Comparison of ENCODE assay signal across 20 cellular contexts in genomic region chr10:21757601-21757901, GRCh38.
DNase-seq lines count a peak whose midpoint lies in the region; ATAC-seq and TF ChIP-seq lines count a peak whose summit lies in the region.
"Had no signal": no experiment of that assay in that cellular context is flagged by ENCODE, and none has a peak within 500 bp of the region (broad histone marks: within the 10 kb centered on the region; RNA-seq: fewer than 3 reads in every experiment).

No MANE protein-coding gene starts in this region.

- no peak overlapping the region for H2BK5ac ChIP-seq in mesenchymal stem cell (ENCODE audit: low read depth, low read length, poor library complexity, severe bottlenecking)

- H3K4me1 ChIP-seq in cardiac muscle cell (ENCODE audit: low read depth) (peaks cover 20% of the 10 kb centered on the region), mesenchymal stem cell (ENCODE audit: control insufficient read depth, insufficient read depth, low read depth, low read length) (peaks cover 20% of the 10 kb centered on the region), urinary bladder (ENCODE audit: insufficient read depth) (no peaks in the 10 kb centered on the region)
- H3K4me1 ChIP-seq: uterus had no signal

- H2BK120ac ChIP-seq in mesenchymal stem cell (ENCODE audit: low read depth, low read length) = no peak overlapping the region

- H3K36me3 ChIP-seq in cardiac muscle cell = no peaks in the 10 kb centered on the region
- H3K36me3 ChIP-seq in mesenchymal stem cell (ENCODE audit: control insufficient read depth in 1 of 2, insufficient read depth in 2 of 2, low read depth in 1 of 2, low read length in 2 of 2) = peaks cover 7 to 22% of the 10 kb centered on the region in 2 experiments
- H3K36me3 ChIP-seq in urinary bladder (ENCODE audit: insufficient read depth) = no peaks in the 10 kb centered on the region
- H3K36me3 ChIP-seq: brain microvascular endothelial cell, uterus had no signal

- no peak for TF ChIP-seq CTCF in cardiac muscle cell (IDR thresholded peaks at IDR 0.05; ENCODE audit: low read depth, low read length)
- no peak for TF ChIP-seq CTCF in lower leg skin (IDR thresholded peaks at IDR 0.05)

- H3K27ac ChIP-seq in cardiac muscle cell (peak overlapping the region; percentile 26), mesenchymal stem cell (ENCODE audit: low read length, poor library complexity, severe bottlenecking) (no peak overlapping the region), urinary bladder (ENCODE audit: low read depth) (peak overlapping the region; percentile 24)
- H3K27ac ChIP-seq: brain microvascular endothelial cell, uterus had no signal

- peak overlapping the region; percentile 36 for H3K9ac ChIP-seq in mesenchymal stem cell (ENCODE audit: low read length)

- DNase-seq in Right ventricle myocardium inferior (ENCODE audit: missing footprints) (no peak), cardiac septum (ENCODE audit: low spot score) (no peak), cardiac muscle cell (ENCODE audit: low read depth in 1 of 2, low spot score in 1 of 2) (peak; percentile 17 to 45), mesenchymal stem cell (peak; percentile 60), RPMI8226 (no peak), lower leg skin (ENCODE audit: low spot score in 2 of 2) (no peak)
- DNase-seq: activated CD4-positive, alpha-beta T cell treated with anti-CD3 and anti-CD28 coated beads, Interleukin-2, amount 50 U/mL, for 1 hour; activated CD8-positive, alpha-beta memory T cell treated with anti-CD3 and anti-CD28 coated beads, Interleukin-2, amount 50 U/mL, for 4 hours; brain microvascular endothelial cell; cortex of kidney; hippocampal formation; kidney glomerular epithelial cell; mucosa of descending colon; NCI-H1694; NCI-H2227 treated with DMSO at 0.1 percent for 48 hours; NCI-H774; SHP77 treated with DMSO at 0.1 percent for 48 hours; uterus had no signal

- H3K79me1 ChIP-seq in mesenchymal stem cell (replicated peaks; ENCODE audit: low read length, poor library complexity, severe bottlenecking) = peaks cover 1% of the 10 kb centered on the region

- H3K4ac ChIP-seq in mesenchymal stem cell (ENCODE audit: low read depth in 1 of 2, low read length in 2 of 2) = no peak overlapping the region

- WGBS in mesenchymal stem cell = 10% methylated on average over 7 of the region's 7 CpGs
- 42% methylated on average over 7 of the region's 7 CpGs for WGBS in urinary bladder
- WGBS in lower leg skin, 2 donors = 69 to 72% methylated on average over 7 of the region's 7 CpGs

- intact Hi-C loops in Right ventricle myocardium inferior (cut with DNase I) (no loop called here), cardiac septum (cut with DNase I) (no loop called here), lower leg skin (cut with DNase I; ENCODE audit: low total_unique reads) (no loop called here)

- H4K91ac ChIP-seq in mesenchymal stem cell (ENCODE audit: low read length) = peak overlapping the region; percentile 36

- H3K27me3 ChIP-seq in cardiac muscle cell (no peaks in the 10 kb centered on the region), mesenchymal stem cell (ENCODE audit: control insufficient read depth in 1 of 2, insufficient read depth in 1 of 2, low read length in 2 of 2) (no peaks in the 10 kb centered on the region)
- H3K27me3 ChIP-seq: brain microvascular endothelial cell, uterus had no signal

- no peak for TF ChIP-seq POLR2A in lower leg skin (IDR thresholded peaks at IDR 0.05)

- no peak overlapping the region for H3K4me2 ChIP-seq in mesenchymal stem cell (ENCODE audit: low read length, poor library complexity, severe bottlenecking)

- ATAC-seq in Right ventricle myocardium inferior = peak; percentile 79
- ATAC-seq in activated CD4-positive, CD25-positive, alpha-beta regulatory T cell treated with anti-CD3 and anti-CD28 coated beads, Interleukin-2, amount 50 U/mL, for 24 hours = no peak
- ATAC-seq: mucosa of descending colon had no signal

- no peak overlapping the region for H3K23ac ChIP-seq in mesenchymal stem cell (ENCODE audit: low read length in 2 of 2)

- H3K9me3 ChIP-seq in cardiac muscle cell (ENCODE audit: low read depth) = no peaks in the 10 kb centered on the region
- H3K9me3 ChIP-seq in mesenchymal stem cell (ENCODE audit: control insufficient read depth, low read length) = no peaks in the 10 kb centered on the region
- H3K9me3 ChIP-seq: mucosa of descending colon, uterus had no signal

- no peak overlapping the region for H2AFZ ChIP-seq in mesenchymal stem cell (ENCODE audit: low read depth, low read length)

- no peak overlapping the region for H3K4me3 ChIP-seq in cardiac muscle cell
- H3K4me3 ChIP-seq in mesenchymal stem cell (ENCODE audit: insufficient read depth in 1 of 2, low read depth in 1 of 2, low read length in 2 of 2) = no peak overlapping the region
- no peak overlapping the region for H3K4me3 ChIP-seq in urinary bladder (ENCODE audit: low read depth, low read length)
- no peak overlapping the region for H3K4me3 ChIP-seq in lower leg skin (ENCODE audit: low read depth, poor library complexity, severe bottlenecking)
- H3K4me3 ChIP-seq: mucosa of descending colon, uterus had no signal

- H2BK15ac ChIP-seq in mesenchymal stem cell (ENCODE audit: low read depth, poor library complexity, severe bottlenecking) = no peak overlapping the region

- H2BK12ac ChIP-seq in mesenchymal stem cell (ENCODE audit: low read length in 2 of 2) = peak overlapping the region in 1 of 2 experiments; percentile 24

- H4K8ac ChIP-seq in mesenchymal stem cell (ENCODE audit: low read length) = peak overlapping the region; percentile 69

- no peak overlapping the region for H2AK5ac ChIP-seq in mesenchymal stem cell (ENCODE audit: low read length, severe bottlenecking)

- no peak overlapping the region for H3K14ac ChIP-seq in mesenchymal stem cell (ENCODE audit: low read length in 2 of 2)

- peak overlapping the region in 1 of 2 experiments; percentile 41 for H3K18ac ChIP-seq in mesenchymal stem cell (ENCODE audit: low read depth in 1 of 2, low read length in 2 of 2)

Comparison
In these comparisons a context has a peak if more than half of its experiments do, and no peak if none do; other contexts are left out.
1. DNase-seq: peak in cardiac muscle cell (2 of 2) and mesenchymal stem cell (single experiment); none in Right ventricle myocardium inferior (single experiment), cardiac septum (single experiment), RPMI8226 (single experiment) and lower leg skin (0 of 2).